22 cellular contexts compared by ENCODE assay signal in genomic region chr3:147651107-147651506, GRCh38.
A peak's percentile ranks its signal among the peaks of the same experiment; 100 is the strongest.
DNase-seq lines count a peak whose midpoint lies in the region; ATAC-seq, FAIRE-seq and TF ChIP-seq lines count a peak whose summit lies in the region.
"Had no signal": no experiment of that assay in that cellular context is flagged by ENCODE, and none has a peak within 500 bp of the region (broad histone marks: within the 10 kb centered on the region; RNA-seq: fewer than 3 reads in every experiment).

No MANE protein-coding gene starts in this region.

- peaks cover 5% of the 10 kb centered on the region for H3K9me3 Mint-ChIP-seq in stimulated activated memory B cell treated with anti-CD40 and anti-IgM and Interleukin-4, amounts not matched to agents 10 μg/mL and 1 μg/mL and 100 μg/mL, for 72 hours
- H3K9me3 Mint-ChIP-seq: activated CD4-positive, alpha-beta T cell treated with anti-CD3 and anti-CD28 coated beads, Interleukin-2, amount 10 ng/mL, durations not matched to agents 7 days and 5 days; CD14-positive monocyte had no signal

- H3K9ac ChIP-seq in adipocyte (ENCODE audit: low read length) = no peak overlapping the region

- H3K27ac Mint-ChIP-seq in stimulated activated memory B cell treated with anti-CD40 and anti-IgM and Interleukin-4, amounts not matched to agents 10 μg/mL and 1 μg/mL and 100 μg/mL, for 72 hours = no peak overlapping the region
- H3K27ac Mint-ChIP-seq: activated CD4-positive, alpha-beta T cell treated with anti-CD3 and anti-CD28 coated beads, Interleukin-2, amount 10 ng/mL, durations not matched to agents 7 days and 5 days; CD14-positive monocyte; stimulated activated effector memory CD8-positive, alpha-beta T cell treated with anti-CD3 and anti-CD28 coated beads, Interleukin-12 subunit alpha, Interleukin-12 subunit beta, amount 100 ng/mL, for 72 hours had no signal

- no peak for FAIRE-seq in D721Med (lab: Jason Lieb, UNC)
- FAIRE-seq: endothelial cell of umbilical vein, GM19239 had no signal

- no peak overlapping the region for H3K4me3 Mint-ChIP-seq in stimulated activated memory B cell treated with anti-CD40 and anti-IgM and Interleukin-4, amounts not matched to agents 10 μg/mL and 1 μg/mL and 100 μg/mL, for 72 hours
- H3K4me3 Mint-ChIP-seq: activated CD4-positive, alpha-beta T cell treated with anti-CD3 and anti-CD28 coated beads, Interleukin-2, amount 10 ng/mL, durations not matched to agents 7 days and 5 days; CD14-positive monocyte; stimulated activated effector memory CD8-positive, alpha-beta T cell treated with anti-CD3 and anti-CD28 coated beads, Interleukin-12 subunit alpha, Interleukin-12 subunit beta, amount 100 ng/mL, for 72 hours had no signal

- peaks cover 39% of the 10 kb centered on the region for H3K4me1 ChIP-seq in adipocyte (ENCODE audit: control insufficient read depth, insufficient read depth, low read length)
- peaks cover 40% of the 10 kb centered on the region for H3K4me1 ChIP-seq in left ventricle myocardium inferior
- H3K4me1 ChIP-seq: thyroid gland had no signal

- H3K9me3 ChIP-seq in adipocyte (ENCODE audit: control insufficient read depth, low read length) (no peaks in the 10 kb centered on the region), left ventricle myocardium inferior (replicated peaks) (no peaks in the 10 kb centered on the region)
- H3K9me3 ChIP-seq: thyroid gland had no signal

- peak overlapping the region; percentile 60 for H3K27ac ChIP-seq in left ventricle myocardium inferior (replicated peaks)
- H3K27ac ChIP-seq: thyroid gland had no signal

- H3K27me3 Mint-ChIP-seq in stimulated activated memory B cell treated with anti-CD40 and anti-IgM and Interleukin-4, amounts not matched to agents 10 μg/mL and 1 μg/mL and 100 μg/mL, for 72 hours = no peaks in the 10 kb centered on the region
- H3K27me3 Mint-ChIP-seq: activated CD4-positive, alpha-beta T cell treated with anti-CD3 and anti-CD28 coated beads, Interleukin-2, amount 10 ng/mL, durations not matched to agents 7 days and 5 days had no signal

- no peaks in the 10 kb centered on the region for H3K27me3 ChIP-seq in adipocyte (replicated peaks; ENCODE audit: control insufficient read depth, insufficient read depth, low read length)
- H3K27me3 ChIP-seq in left ventricle myocardium inferior (ENCODE audit: low read depth) = no peaks in the 10 kb centered on the region
- H3K27me3 ChIP-seq: thyroid gland had no signal

- H3K36me3 ChIP-seq in adipocyte (ENCODE audit: control insufficient read depth, insufficient read depth, low read length, severe bottlenecking) (no peaks in the 10 kb centered on the region), left ventricle myocardium inferior (no peaks in the 10 kb centered on the region)
- H3K36me3 ChIP-seq: thyroid gland had no signal

- in situ Hi-C loops in ACHN (cut with HindIII; ENCODE audit: low pct_ligation_motif_present, low pct_unique_long_range_greater_than_20kb, low sequenced_read_pairs) = no loop called here

- no peaks in the 10 kb centered on the region for H3K4me1 Mint-ChIP-seq in stimulated activated memory B cell treated with anti-CD40 and anti-IgM and Interleukin-4, amounts not matched to agents 10 μg/mL and 1 μg/mL and 100 μg/mL, for 72 hours
- H3K4me1 Mint-ChIP-seq: activated CD4-positive, alpha-beta T cell treated with anti-CD3 and anti-CD28 coated beads, Interleukin-2, amount 10 ng/mL, durations not matched to agents 7 days and 5 days; CD14-positive monocyte; stimulated activated effector memory CD8-positive, alpha-beta T cell treated with anti-CD3 and anti-CD28 coated beads, Interleukin-12 subunit alpha, Interleukin-12 subunit beta, amount 100 ng/mL, for 72 hours had no signal

- H3K36me3 Mint-ChIP-seq in stimulated activated memory B cell treated with anti-CD40 and anti-IgM and Interleukin-4, amounts not matched to agents 10 μg/mL and 1 μg/mL and 100 μg/mL, for 72 hours = no peaks in the 10 kb centered on the region
- H3K36me3 Mint-ChIP-seq: CD14-positive monocyte; stimulated activated effector memory CD8-positive, alpha-beta T cell treated with anti-CD3 and anti-CD28 coated beads, Interleukin-12 subunit alpha, Interleukin-12 subunit beta, amount 100 ng/mL, for 72 hours had no signal

- TF ChIP-seq CTCF in left ventricle myocardium inferior (IDR thresholded peaks at IDR 0.05; ENCODE audit: borderline replicate concordance) (no peak), D721Med (IDR thresholded peaks at IDR 0.05; ENCODE audit: insufficient read depth, missing control alignments) (no peak)

- DNase-seq in Right ventricle myocardium inferior (ENCODE audit: missing footprints) (no peak), cardiac septum (ENCODE audit: low spot score) (no peak), adipocyte (ENCODE audit: low read depth) (no peak), left ventricle myocardium inferior (peak; percentile 15), ACHN (no peak), D721Med (ENCODE audit: insufficient read length, low spot score) (no peak), left colon (no peak)
- DNase-seq: 8988T; activated CD4-positive, alpha-beta T cell treated with anti-CD3 and anti-CD28 coated beads, Interleukin-2, amount 10 ng/mL, durations not matched to agents 7 days and 5 days; aorta; cortex of kidney; DMS153; NCI-H187 treated with DMSO at 0.1 percent for 48 hours; NCI-H510A treated with DMSO at 0.1 percent for 48 hours; stimulated activated CD4-positive, alpha-beta T cell treated with anti-CD3 and anti-CD28 coated beads, Interleukin-12 subunit alpha, Interleukin-12 subunit beta, amount 100 ng/mL, for 4 hours; thyroid gland had no signal

- H3K4me3 ChIP-seq in adipocyte (ENCODE audit: low read length) (peak overlapping the region; percentile 5), left ventricle myocardium inferior (no peak overlapping the region)
- H3K4me3 ChIP-seq: SK-N-MC, thyroid gland had no signal

- intact Hi-C loops in Right ventricle myocardium inferior (cut with DNase I) (loop anchor here (10.0 kb wide), 1 partner anchor 104 kb away; no protein-coding TSS in a partner anchor), cardiac septum (cut with DNase I) (no loop called here), left ventricle myocardium inferior (cut with micrococcal nuclease) (no loop called here), left colon (cut with DNase I, micrococcal nuclease) (no loop called here)

- ATAC-seq in Right ventricle myocardium inferior (peak; percentile 88), left colon (no peak)
- no peak for ATAC-seq in stimulated activated memory B cell treated with anti-CD40 and anti-IgM and Interleukin-4, amounts not matched to agents 10 μg/mL and 1 μg/mL and 100 μg/mL, for 72 hours
- ATAC-seq: stimulated activated effector memory CD8-positive, alpha-beta T cell treated with anti-CD3 and anti-CD28 coated beads, Interleukin-12 subunit alpha, Interleukin-12 subunit beta, amount 100 ng/mL, for 72 hours had no signal
